In the genomic region with DNA sequence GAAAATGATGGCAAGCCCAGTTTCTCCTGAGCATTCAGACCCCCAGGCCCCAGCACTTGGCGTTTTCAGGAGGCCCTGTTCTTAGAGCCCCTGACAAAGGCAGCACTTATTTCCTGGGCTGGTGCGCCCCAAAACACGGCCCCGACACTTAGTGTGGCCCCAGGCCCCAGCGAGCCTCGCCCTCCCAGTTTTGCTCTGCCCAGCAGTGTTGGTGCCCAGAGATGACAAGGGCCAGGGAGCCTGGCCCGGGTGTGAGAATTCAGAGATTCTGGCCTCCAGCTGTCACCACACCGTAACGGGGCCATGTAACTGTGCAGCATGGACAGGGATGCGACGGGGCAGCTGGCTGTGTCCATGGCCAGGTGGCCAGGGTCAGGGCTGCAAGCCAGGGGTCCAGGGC, we compare ENCODE assay signal across 5 cellular contexts. TPM values are rescaled to one million over a fixed set of nuclear protein-coding genes. Genes with fewer than 3 reads are reported as not detected.
"Had no signal": no experiment of that assay in that cellular context is flagged by ENCODE, and none has a peak within 500 bp of the region (broad histone marks: within the 10 kb centered on the region; RNA-seq: fewer than 3 reads in every experiment).

No MANE protein-coding gene starts in this region.

- H2AFZ ChIP-seq: GM23248 had no signal

- H3K27ac Mint-ChIP-seq: H9 had no signal

- DNase-seq: GM23248, GOT3, H9, HCEC 1CT, IMR-90 had no signal

- H3K4me3 Mint-ChIP-seq: H9 had no signal

- H3K9me3 Mint-ChIP-seq: H9 had no signal

- H3K4me3 ChIP-seq: GM23248 had no signal

- H3K27ac ChIP-seq: GM23248 had no signal

- H3K9ac ChIP-seq: GM23248 had no signal

RNA-seq across cellular contexts. Expression of a gene that starts 18.0 kb away (rescaled TPM):
- total RNA-seq: GM23248 had no signal
- polyA plus RNA-seq: GM23248 had no signal
